In genomic region chr10:124091646-124092269, GRCh38 we compare ENCODE assay signal across 8 cellular contexts. TPM values are rescaled to one million over a fixed set of nuclear protein-coding genes. Genes with fewer than 3 reads are reported as not detected.
DNase-seq lines count a peak whose midpoint lies in the region; ATAC-seq and TF ChIP-seq lines count a peak whose summit lies in the region.

No MANE protein-coding gene starts in this region.

- H3K27me3 ChIP-seq in ovary: no peaks in the 10 kb centered on the region

- H3K27ac Mint-ChIP-seq in glutamatergic neuron (ENCODE audit: unreplicated experiment): no peak overlapping the region

- TF ChIP-seq POLR2A in ovary (IDR thresholded peaks at IDR 0.05): no peak

- no peaks in the 10 kb centered on the region for H3K9me3 ChIP-seq in ovary

- H3K4me1 Mint-ChIP-seq in glutamatergic neuron (ENCODE audit: low read depth, unreplicated experiment): peaks cover 18% of the 10 kb centered on the region

- TF ChIP-seq CTCF in WI38 (IDR thresholded peaks at IDR 0.05; ENCODE audit: low read depth, low read length): no peak
- no peak for TF ChIP-seq CTCF in glutamatergic neuron (IDR thresholded peaks at IDR 0.05; ENCODE audit: partially characterized antibody, unreplicated experiment)
- no peak for TF ChIP-seq CTCF in ovary (IDR thresholded peaks at IDR 0.05)

- H3K9me3 Mint-ChIP-seq in glutamatergic neuron (ENCODE audit: unreplicated experiment): peaks cover 2% of the 10 kb centered on the region

- intact Hi-C loops in ovary (cut with DNase I): loop anchor here (2.0 to 10.0 kb wide), 5 partner anchors 59 to 97 kb away; no protein-coding TSS in a partner anchor

- H3K36me3 ChIP-seq in ovary: no peaks in the 10 kb centered on the region

- peak overlapping the region; percentile 94 for H3K27ac ChIP-seq in ovary

- WGBS in ovary, 3 donors: 1 to 4% (median 2%) methylated on average over 35 to 59 of the region's 59 CpGs

- peak; percentile 42 for DNase-seq in glutamatergic neuron
- DNase-seq in ovary: peak; percentile 59 to 75 (median 66)
- DNase-seq in NCI-H1694 (lab: John Stamatoyannopoulos, UW): no peak
- no peak for DNase-seq in DMS153 treated with DMSO at 0.1 percent for 48 hours (lab: John Stamatoyannopoulos, UW; ENCODE audit: unreplicated experiment)

- H3K4me3 ChIP-seq in WI38 (ENCODE audit: low read depth, low read length): peak overlapping the region; percentile 64
- peak overlapping the region; percentile 59 for H3K4me3 ChIP-seq in ovary

- TF ChIP-seq EP300 in ovary (IDR thresholded peaks at IDR 0.05): no peak

- peak overlapping the region; percentile 88 for H3K4me3 Mint-ChIP-seq in glutamatergic neuron (ENCODE audit: unreplicated experiment)

- H3K27me3 Mint-ChIP-seq in glutamatergic neuron (ENCODE audit: unreplicated experiment): peaks cover 24% of the 10 kb centered on the region

- H3K36me3 Mint-ChIP-seq in glutamatergic neuron (ENCODE audit: unreplicated experiment): peaks cover 5% of the 10 kb centered on the region

- ATAC-seq in GM19025 (IDR thresholded peaks at IDR 0.05; ENCODE audit: low read depth, unreplicated experiment): peak; percentile 17
- no peak for ATAC-seq in HG03025 (IDR thresholded peaks at IDR 0.05; ENCODE audit: low FRiP score, unreplicated experiment)
- no peak for ATAC-seq in HG02642 (IDR thresholded peaks at IDR 0.05; ENCODE audit: poor library complexity, unreplicated experiment)

- peaks cover 24% of the 10 kb centered on the region for H3K4me1 ChIP-seq in ovary (ENCODE audit: insufficient read depth)

RNA-seq across cellular contexts. Expression of gene CHST15, which starts 1.6 kb away (rescaled TPM):
- total RNA-seq in glutamatergic neuron (ENCODE audit: unreplicated experiment): 2.4 TPM
- 10 to 100 TPM; 45.8 to 93.0 (median 67.1) TPM for total RNA-seq in ovary
- polyA plus RNA-seq in ovary: 10 to 100 TPM; 35.9 to 37.2 TPM

Comparison
In these comparisons a context has a peak if more than half of its experiments do, and no peak if none do; other contexts are left out.
1. DNase-seq: peak in glutamatergic neuron (single experiment) and ovary (5 of 5); none in NCI-H1694 (single experiment) and DMS153 treated with DMSO at 0.1 percent for 48 hours (single experiment).
2. RNA of gene CHST15, which starts 1.6 kb away (total RNA-seq): 45.8 to 93.0 TPM in ovary; 2.4 TPM in glutamatergic neuron (single experiment); every median in the first group is over 10 times any median in the second.